9 cellular contexts compared by ENCODE assay signal in genomic region chr2:110748489-110748867, GRCh38. TPM values are rescaled to one million over a fixed set of nuclear protein-coding genes. Genes with fewer than 3 reads are reported as not detected.
A peak's percentile ranks its signal among the peaks of the same experiment; 100 is the strongest.
DNase-seq lines count a peak whose midpoint lies in the region; ATAC-seq and TF ChIP-seq lines count a peak whose summit lies in the region.
"Had no signal": no experiment of that assay in that cellular context is flagged by ENCODE, and none has a peak within 500 bp of the region (broad histone marks: within the 10 kb centered on the region; RNA-seq: fewer than 3 reads in every experiment).

No MANE protein-coding gene starts in this region.

- peak; percentile 80 for DNase-seq in COR-L47 (lab: John Stamatoyannopoulos, UW)
- DNase-seq in GM20000 (ENCODE audit: low spot score) = peak; percentile 77
- peak; percentile 75 for DNase-seq in SW480 (ENCODE audit: low spot score)
- peak; percentile 19 to 23 (median 22) for DNase-seq in effector memory CD4-positive, alpha-beta T cell
- DNase-seq in stomach = peak; percentile 42
- DNase-seq in dermis blood vessel endothelial cell = no peak
- no peak for DNase-seq in progenitor cell of endocrine pancreas (ENCODE audit: low spot score, unreplicated experiment)

- H3K4me3 ChIP-seq in effector memory CD4-positive, alpha-beta T cell (ENCODE audit: insufficient read depth, low read depth, low read length, poor library complexity, severe bottlenecking) = no peak overlapping the region
- H3K4me3 ChIP-seq in stomach = peak overlapping the region in 1 of 4 donors; percentile 11

- 9 to 16% (median 11%) methylated on average over 6 of the region's 6 CpGs for WGBS in stomach, 5 donors

- H3K9me3 Mint-ChIP-seq in progenitor cell of endocrine pancreas (ENCODE audit: low read depth) = no peaks in the 10 kb centered on the region

- no peaks in the 10 kb centered on the region for H3K9me3 ChIP-seq in effector memory CD4-positive, alpha-beta T cell (ENCODE audit: control insufficient read depth, low read length)
- H3K9me3 ChIP-seq in stomach = no peaks in the 10 kb centered on the region

- no peaks in the 10 kb centered on the region for H3K36me3 ChIP-seq in effector memory CD4-positive, alpha-beta T cell (ENCODE audit: control insufficient read depth, insufficient read depth, low read length)
- H3K36me3 ChIP-seq in stomach = no peaks in the 10 kb centered on the region

- no peak overlapping the region for H3K4me3 Mint-ChIP-seq in progenitor cell of endocrine pancreas (ENCODE audit: low read depth)

- TF ChIP-seq CTCF in GM20000 (IDR thresholded peaks at IDR 0.05; ENCODE audit: extremely low read depth, missing control alignments) (no peak), stomach (IDR thresholded peaks at IDR 0.05) (no peak), progenitor cell of endocrine pancreas (IDR thresholded peaks at IDR 0.05; ENCODE audit: unreplicated experiment) (no peak)

- no peaks in the 10 kb centered on the region for H3K27me3 ChIP-seq in effector memory CD4-positive, alpha-beta T cell (replicated peaks; ENCODE audit: control insufficient read depth, insufficient read depth, low read length, poor library complexity, severe bottlenecking)
- H3K27me3 ChIP-seq in stomach = peaks cover 0 to 25% (median 0%) of the 10 kb centered on the region in 3 donors

- ATAC-seq in HG03571 (IDR thresholded peaks at IDR 0.05; ENCODE audit: unreplicated experiment) = peak; percentile 98

- H3K36me3 Mint-ChIP-seq in progenitor cell of endocrine pancreas (ENCODE audit: insufficient read depth) = no peaks in the 10 kb centered on the region

- H3K27ac ChIP-seq in effector memory CD4-positive, alpha-beta T cell (ENCODE audit: insufficient read depth, low read length, poor library complexity, severe bottlenecking) = no peak overlapping the region
- H3K27ac ChIP-seq in stomach = peak overlapping the region in 1 of 5 donors; percentile 27

- peaks cover 50% of the 10 kb centered on the region for H3K27me3 Mint-ChIP-seq in progenitor cell of endocrine pancreas

- peaks cover 13% of the 10 kb centered on the region for H3K4me1 Mint-ChIP-seq in progenitor cell of endocrine pancreas (ENCODE audit: low read depth)

- no peak for TF ChIP-seq POLR2A in stomach (IDR thresholded peaks at IDR 0.05)

- peaks cover 11% of the 10 kb centered on the region for H3K4me1 ChIP-seq in effector memory CD4-positive, alpha-beta T cell (ENCODE audit: control insufficient read depth, insufficient read depth, low read length, poor library complexity, severe bottlenecking)
- H3K4me1 ChIP-seq in stomach = peaks cover 0 to 12% (median 8%) of the 10 kb centered on the region in 4 donors

- H3K27ac Mint-ChIP-seq in progenitor cell of endocrine pancreas = no peak overlapping the region

- intact Hi-C loops in stomach (cut with DNase I; ENCODE audit: low total_unique reads) = no loop called here

- no peak for TF ChIP-seq EP300 in stomach (IDR thresholded peaks at IDR 0.05)

RNA-seq across cellular contexts. Expression of gene ACOXL, which starts 16.1 kb away (rescaled TPM):
- total RNA-seq in stomach (1 to 10 TPM in 1 of 5 donors, under 1 TPM in 2, not detected in 2; 0.45 to 1.3 (median 0.58) TPM), dermis blood vessel endothelial cell (0.05 TPM in 1 of 2 replicates, not detected in the other), progenitor cell of endocrine pancreas (0.19 and 0.27 TPM in 2 replicates)
- under 1 TPM in 2 of 3 donors, not detected in 1; 0.10 to 0.25 TPM for polyA plus RNA-seq in stomach
- total RNA-seq: glomerular endothelial cell had no signal

Comparison
In these comparisons a context has a peak if more than half of its experiments do, and no peak if none do; other contexts are left out.
1. DNase-seq: peak in COR-L47 (single experiment), GM20000 (single experiment), SW480 (single experiment), effector memory CD4-positive, alpha-beta T cell (3 of 3) and stomach (single experiment); none in dermis blood vessel endothelial cell (single experiment) and progenitor cell of endocrine pancreas (single experiment).